Comparison of ENCODE assay signal across 8 cellular contexts in the genomic region with DNA sequence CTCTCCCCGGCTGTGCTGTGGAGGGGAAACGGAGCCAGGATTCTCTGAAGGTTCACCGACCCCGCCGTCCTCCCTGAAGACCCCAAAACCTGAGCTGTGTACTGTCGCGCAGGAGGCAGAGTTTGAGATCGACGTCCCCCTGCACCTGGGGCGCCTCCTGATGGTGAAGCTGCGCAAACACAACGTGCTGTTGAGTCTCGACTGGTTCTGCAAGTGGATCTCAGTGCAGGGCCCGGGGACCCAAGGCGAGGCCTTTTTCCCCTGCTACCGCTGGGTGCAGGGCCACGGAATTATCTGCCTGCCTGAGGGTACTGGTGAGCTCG.
DNase-seq lines count a peak whose midpoint lies in the region; ATAC-seq, FAIRE-seq and TF ChIP-seq lines count a peak whose summit lies in the region.

No MANE protein-coding gene starts in this region.

- no peak for TF ChIP-seq POLR2A in gastroesophageal sphincter (IDR thresholded peaks at IDR 0.05)

- no peak overlapping the region for H2BK120ac ChIP-seq in mesendoderm (ENCODE audit: low read depth, low read length)

- H3K18ac ChIP-seq in mesendoderm (ENCODE audit: low read length) = no peak overlapping the region

- TF ChIP-seq RAD21 in Ishikawa (IDR thresholded peaks at IDR 0.05; ENCODE audit: low read depth) = peak; percentile 37; the same call in 1 of the 2 replicates

- peaks cover 8% of the 10 kb centered on the region for H3K36me3 ChIP-seq in mesendoderm (ENCODE audit: control insufficient read depth, insufficient read depth, low read length)
- no peaks in the 10 kb centered on the region for H3K36me3 ChIP-seq in gastroesophageal sphincter

- H2BK15ac ChIP-seq in mesendoderm (replicated peaks; ENCODE audit: low read depth) = no peak overlapping the region

- no peak overlapping the region for H4K8ac ChIP-seq in mesendoderm (ENCODE audit: low read depth, low read length)

- DNase-seq in D341Med (ENCODE audit: low spot score) (peak; percentile 24), choroid plexus epithelial cell (ENCODE audit: low read depth) (peak; percentile 34), mesendoderm (peak; percentile 75), NCI-H146 treated with DMSO at 0.1 percent for 48 hours (lab: John Stamatoyannopoulos, UW; ENCODE audit: unreplicated experiment) (no peak), RCC 7860 (ENCODE audit: low spot score) (no peak)

- no peak overlapping the region for H4K5ac ChIP-seq in mesendoderm (ENCODE audit: low read length)

- TF ChIP-seq CTCF in choroid plexus epithelial cell (conservative IDR thresholded peaks at IDR 0.05; ENCODE audit: low read depth, low read length) = peak; percentile 64
- TF ChIP-seq CTCF in gastroesophageal sphincter (IDR thresholded peaks at IDR 0.05) = peak in 2 of 4 experiments; percentile 22 to 39

- no peak overlapping the region for H2BK5ac ChIP-seq in mesendoderm (ENCODE audit: low read length)

- no peak overlapping the region for H3K23ac ChIP-seq in mesendoderm (ENCODE audit: low read length)

- no peaks in the 10 kb centered on the region for H3K27me3 ChIP-seq in mesendoderm (ENCODE audit: insufficient read depth, low read length, poor library complexity)
- H3K27me3 ChIP-seq in gastroesophageal sphincter = peaks cover 86% of the 10 kb centered on the region

- no peak overlapping the region for H3K4ac ChIP-seq in mesendoderm (ENCODE audit: low read depth, low read length)

- no peak for FAIRE-seq in RCC 7860 (lab: Jason Lieb, UNC)

- no peak for TF ChIP-seq EP300 in Ishikawa (IDR thresholded peaks at IDR 0.05; ENCODE audit: borderline replicate concordance)
- TF ChIP-seq EP300 in gastroesophageal sphincter (IDR thresholded peaks at IDR 0.05) = no peak

- H2AK5ac ChIP-seq in mesendoderm (ENCODE audit: low read length) = no peak overlapping the region

- peak overlapping the region; percentile 52 for H3K4me2 ChIP-seq in mesendoderm (ENCODE audit: low read length)

- H3K9ac ChIP-seq in mesendoderm (ENCODE audit: low read length) = peak overlapping the region; percentile 37

- H3K4me3 ChIP-seq in choroid plexus epithelial cell (ENCODE audit: low read depth, low read length) (no peak overlapping the region), mesendoderm (ENCODE audit: low read length) (no peak overlapping the region), gastroesophageal sphincter (peak overlapping the region in 1 of 2 donors; percentile 3)

- H3K27ac ChIP-seq in mesendoderm (ENCODE audit: low read depth, low read length) = no peak overlapping the region
- H3K27ac ChIP-seq in gastroesophageal sphincter = no peak overlapping the region

- no peaks in the 10 kb centered on the region for H3K79me2 ChIP-seq in mesendoderm (ENCODE audit: control insufficient read depth, insufficient read depth, low read length)

- no CpG with 5 or more reads among the region's 18 CpGs for WGBS in mesendoderm (ENCODE audit: extremely low coverage, insufficient coverage, low lambda C conversion rate)
- 5% methylated on average over 4 of the region's 18 CpGs; no CpG with 5 or more reads in 1 of the 2 donors for WGBS in gastroesophageal sphincter (ENCODE audit: low coverage in 1 of 2), 2 donors

- ATAC-seq in HG02588 (IDR thresholded peaks at IDR 0.05; ENCODE audit: unreplicated experiment) = no peak
- no peak for ATAC-seq in gastroesophageal sphincter

- H3K56ac ChIP-seq in mesendoderm (ENCODE audit: low read length) = peak overlapping the region; percentile 53

- no peaks in the 10 kb centered on the region for H3K4me1 ChIP-seq in mesendoderm (ENCODE audit: control insufficient read depth, low read depth, low read length)
- H3K4me1 ChIP-seq in gastroesophageal sphincter = peaks cover 0 to 12% (median 5%) of the 10 kb centered on the region in 3 donors

- H3K79me1 ChIP-seq in mesendoderm (ENCODE audit: low read length) = peaks cover 2% of the 10 kb centered on the region

- no peaks in the 10 kb centered on the region for H3K9me3 ChIP-seq in gastroesophageal sphincter

TF ChIP-seq in Ishikawa, 13 proteins besides CTCF, POLR2A, EP300 and RAD21:
- TF ChIP-seq EGR1 (IDR thresholded peaks at IDR 0.05) = no peak
- TF ChIP-seq, protein P1, sequence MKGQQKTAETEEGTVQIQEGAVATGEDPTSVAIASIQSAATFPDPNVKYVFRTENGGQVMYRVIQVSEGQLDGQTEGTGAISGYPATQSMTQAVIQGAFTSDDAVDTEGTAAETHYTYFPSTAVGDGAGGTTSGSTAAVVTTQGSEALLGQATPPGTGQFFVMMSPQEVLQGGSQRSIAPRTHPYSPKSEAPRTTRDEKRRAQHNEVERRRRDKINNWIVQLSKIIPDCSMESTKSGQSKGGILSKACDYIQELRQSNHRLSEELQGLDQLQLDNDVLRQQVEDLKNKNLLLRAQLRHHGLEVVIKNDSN (IDR thresholded peaks at IDR 0.05) = no peak
- no peak for TF ChIP-seq FOXM1 (IDR thresholded peaks at IDR 0.05; ENCODE audit: borderline replicate concordance, low read depth)
- no peak for TF ChIP-seq CEBPB (IDR thresholded peaks at IDR 0.05)
- TF ChIP-seq REST (IDR thresholded peaks at IDR 0.05; ENCODE audit: low read depth) = no peak
- no peak for TF ChIP-seq TCF12 (IDR thresholded peaks at IDR 0.05; ENCODE audit: low read depth)
- no peak for TF ChIP-seq NFIC (IDR thresholded peaks at IDR 0.05)
- no peak for TF ChIP-seq ZBTB7A (IDR thresholded peaks at IDR 0.05; ENCODE audit: low read depth)
- TF ChIP-seq TAF1 (IDR thresholded peaks at IDR 0.05; ENCODE audit: low read depth) = no peak
- TF ChIP-seq TEAD4 (IDR thresholded peaks at IDR 0.05) = no peak
- TF ChIP-seq, protein P2, sequence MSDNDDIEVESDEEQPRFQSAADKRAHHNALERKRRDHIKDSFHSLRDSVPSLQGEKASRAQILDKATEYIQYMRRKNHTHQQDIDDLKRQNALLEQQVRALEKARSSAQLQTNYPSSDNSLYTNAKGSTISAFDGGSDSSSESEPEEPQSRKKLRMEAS (IDR thresholded peaks at IDR 0.05) = no peak
- TF ChIP-seq YY1 (IDR thresholded peaks at IDR 0.05; ENCODE audit: low read depth) = no peak
- TF ChIP-seq CREB1 (IDR thresholded peaks at IDR 0.05; ENCODE audit: low read depth) = no peak

Comparison
In these comparisons a context has a peak if more than half of its experiments do, and no peak if none do; other contexts are left out.
1. DNase-seq: peak in D341Med (single experiment), choroid plexus epithelial cell (single experiment) and mesendoderm (single experiment); none in NCI-H146 treated with DMSO at 0.1 percent for 48 hours (single experiment) and RCC 7860 (single experiment).